ENCODE assay signal across 8 cellular contexts in the genomic region with DNA sequence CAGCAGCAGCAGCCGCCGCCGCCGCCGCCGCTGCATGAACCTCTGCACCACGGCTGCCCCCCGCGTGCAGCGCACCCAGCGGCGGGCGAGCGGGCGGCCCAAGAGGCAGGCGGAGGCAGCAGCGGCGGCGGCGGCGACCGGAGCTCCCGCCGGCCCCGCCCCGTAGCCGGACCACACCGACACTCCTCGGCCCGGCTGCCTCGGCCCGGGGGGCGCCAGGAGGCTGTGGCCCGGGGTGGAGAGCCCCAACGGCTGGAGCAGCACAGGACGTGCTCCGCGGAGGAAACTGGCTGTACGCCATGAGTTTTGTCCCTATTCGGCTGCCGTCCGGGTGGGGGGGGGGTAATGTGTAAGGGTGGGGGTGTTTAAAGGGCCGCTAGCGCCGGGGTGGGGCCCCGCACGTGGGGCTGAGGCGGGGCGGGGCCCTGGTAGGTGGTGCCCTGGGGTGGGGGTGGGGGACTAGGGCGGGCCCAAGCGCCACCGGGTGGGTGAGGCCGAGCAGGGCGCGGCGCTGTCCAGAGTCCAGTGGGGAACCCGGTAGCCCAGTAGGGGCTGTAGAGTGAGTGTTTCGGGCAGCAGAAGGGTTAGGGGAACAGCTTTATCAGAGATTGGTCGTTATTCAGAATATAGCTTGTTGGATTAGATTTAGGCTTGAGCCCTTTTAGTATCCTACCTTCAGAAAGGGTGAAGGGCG. TPM values are rescaled to one million over a fixed set of nuclear protein-coding genes. Genes with fewer than 3 reads are reported as not detected.
A peak's percentile ranks its signal among the peaks of the same experiment; 100 is the strongest.
DNase-seq lines count a peak whose midpoint lies in the region; ATAC-seq and TF ChIP-seq lines count a peak whose summit lies in the region.

A gene with protein sequence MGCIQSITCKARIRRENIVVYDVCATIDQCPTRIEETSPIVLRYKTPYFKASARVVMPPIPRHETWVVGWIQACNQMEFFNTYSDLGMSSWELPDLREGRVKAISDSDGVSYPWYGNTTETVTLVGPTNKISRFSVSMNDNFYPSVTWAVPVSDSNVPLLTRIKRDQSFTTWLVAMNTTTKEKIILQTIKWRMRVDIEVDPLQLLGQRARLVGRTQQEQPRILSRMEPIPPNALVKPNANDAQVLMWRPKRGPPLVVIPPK (minus strand): TSS at position 301 of the 694 bp plus-strand sequence. CDS start 753 bp downstream, outside the sequence.

- ATAC-seq in GM18502 (IDR thresholded peaks at IDR 0.05; ENCODE audit: poor library complexity, unreplicated experiment) (peak; percentile 51), HG02970 (IDR thresholded peaks at IDR 0.05; ENCODE audit: low FRiP score, unreplicated experiment) (peak; percentile 37)

- TF ChIP-seq CTCF in 22Rv1 (IDR thresholded peaks at IDR 0.05) (peak; percentile 43), lower leg skin (IDR thresholded peaks at IDR 0.05) (no peak)

- no peak within 1 kb of the TSS for H3K27ac ChIP-seq in 22Rv1

- intact Hi-C loops in lower leg skin (cut with DNase I; ENCODE audit: low total_unique reads) = loop anchor here (10.0 kb wide), 1 partner anchor 1072 kb away; no protein-coding TSS in a partner anchor

- DNase-seq in NCI-H446 (lab: John Stamatoyannopoulos, UW) (peak; percentile 14 to 77), ecto neural progenitor cell (ENCODE audit: low spot score) (peak; percentile 82), lower leg skin (ENCODE audit: low spot score in 2 of 2) (peak; percentile 46 to 93)
- peak; percentile 33 for DNase-seq in activated CD4-positive, alpha-beta T cell treated with anti-CD3 and anti-CD28 coated beads, Interleukin-2, amount 50 U/mL, for 24 hours (ENCODE audit: low read depth in 1 of 2, low spot score in 1 of 2)
- peak in 2 of 3 donors; percentile 5 to 40 for DNase-seq in stimulated activated CD4-positive, alpha-beta T cell treated with anti-CD3 and anti-CD28 coated beads, TNF-alpha, amount 100 ng/mL, for 1 hour (ENCODE audit: low read depth in 3 of 3, low spot score in 1 of 3)

- no peak for TF ChIP-seq POLR2A in lower leg skin (IDR thresholded peaks at IDR 0.05)

- WGBS in lower leg skin, 2 donors = 0 to 2% methylated on average over 8 to 36 of the region's 60 CpGs

- peak within 1 kb of the TSS; percentile 62 for H3K4me3 ChIP-seq in lower leg skin (ENCODE audit: low read depth, poor library complexity, severe bottlenecking)

RNA-seq across cellular contexts. Expression of the gene that starts here (rescaled TPM):
- 1 to 10 TPM in 1 of 4 donors, under 1 TPM in 3; 0.64 to 1.2 (median 0.81) TPM for total RNA-seq in lower leg skin

Comparison
In these comparisons a context has a peak if more than half of its experiments do, and no peak if none do; other contexts are left out.
1. DNase-seq: peak in every context shown above with its lines; median percentile 82 in ecto neural progenitor cell; 70 in lower leg skin; 46 in NCI-H446; 33 in activated CD4-positive, alpha-beta T cell treated with anti-CD3 and anti-CD28 coated beads, Interleukin-2, amount 50 U/mL, for 24 hours; 22 in stimulated activated CD4-positive, alpha-beta T cell treated with anti-CD3 and anti-CD28 coated beads, TNF-alpha, amount 100 ng/mL, for 1 hour.